ENCODE assay signal across 9 cellular contexts in genomic region chrX:104195489-104196084, GRCh38. TPM values are rescaled to one million over a fixed set of nuclear protein-coding genes. Genes with fewer than 3 reads are reported as not detected.
A peak's percentile ranks its signal among the peaks of the same experiment; 100 is the strongest.
DNase-seq lines count a peak whose midpoint lies in the region; ATAC-seq, FAIRE-seq and TF ChIP-seq lines count a peak whose summit lies in the region.
"Had no signal": no experiment of that assay in that cellular context is flagged by ENCODE, and none has a peak within 500 bp of the region (broad histone marks: within the 10 kb centered on the region; RNA-seq: fewer than 3 reads in every experiment).

No MANE protein-coding gene starts in this region.

- H3K9me3 ChIP-seq in GM12878 (replicated peaks; ENCODE audit: control insufficient read depth, insufficient read depth, low read length), result no peaks in the 10 kb centered on the region

- FAIRE-seq in GM12878 (lab: Jason Lieb, UNC) (no peak), GM19239 (lab: Jason Lieb, UNC) (no peak)

- ATAC-seq in GM19467 (IDR thresholded peaks at IDR 0.05; ENCODE audit: unreplicated experiment), result peak; percentile 63
- ATAC-seq in GM12878, result peak; percentile 79

- H3K4me3 Mint-ChIP-seq in activated T-helper 1 cell treated with anti-CD3 and anti-CD28 coated beads, Interleukin-12 subunit alpha, Interleukin-12 subunit beta, Interleukin-2, Interleukin-4 antibody, amounts not matched to agents 30 ng/mL and 10 ng/mL and 1 ng/mL, durations not matched to agents 14 hours and 24 hours and 36 hours, result no peak overlapping the region
- H3K4me3 Mint-ChIP-seq: CD8-positive, alpha-beta memory T cell had no signal

- 90% methylated on average over 1 of the region's 1 CpG for WGBS in GM12878 (ENCODE audit: insufficient coverage, insufficient replicate concordance, low lambda C conversion rate, missing lambda C conversion rate)

- H3K79me2 ChIP-seq in GM12878 (ENCODE audit: control insufficient read depth, insufficient read depth, low read length), result no peaks in the 10 kb centered on the region

- RAD21 ChIA-PET in GM12878 (lab: Charles Lee; ENCODE audit: unreplicated experiment), result interaction anchor here (1.0 to 1.5 kb wide), 7 partner anchors 9 to 995 kb away, joined by 3 to 5 read pairs (median 3); no protein-coding TSS in a partner anchor

- no peak for TF ChIP-seq POLR2A in GM12878 (IDR thresholded peaks at IDR 0.05; ENCODE audit: low read depth, low read length)

- H3K36me3 Mint-ChIP-seq in activated T-helper 1 cell treated with anti-CD3 and anti-CD28 coated beads, Interleukin-12 subunit alpha, Interleukin-12 subunit beta, Interleukin-2, Interleukin-4 antibody, amounts not matched to agents 30 ng/mL and 10 ng/mL and 1 ng/mL, durations not matched to agents 14 hours and 24 hours and 36 hours (ENCODE audit: low read depth), result peaks cover 2% of the 10 kb centered on the region

- peak; percentile 62 to 63 (median 62) for TF ChIP-seq CTCF in GM12878 (IDR thresholded peaks at IDR 0.05 in 2 of 3, conservative IDR thresholded peaks at IDR 0.05 in 1 of 3; ENCODE audit: control insufficient read depth in 2 of 3, extremely low read depth in 1 of 3, insufficient read depth in 1 of 3, low read depth in 3 of 3, low read length in 3 of 3)

- H2AFZ ChIP-seq in GM12878 (ENCODE audit: control insufficient read depth, low read depth, low read length), result no peak overlapping the region

- H3K36me3 ChIP-seq in GM12878 (ENCODE audit: control insufficient read depth in 2 of 2, insufficient read depth in 2 of 2, low read length in 1 of 2), result no peaks in the 10 kb centered on the region

- H3K4me3 ChIP-seq in GM12878, result no peak overlapping the region

- no peak overlapping the region for H3K9ac ChIP-seq in GM12878 (ENCODE audit: control insufficient read depth, insufficient read depth, low read length)

- H3K27ac Mint-ChIP-seq in activated T-helper 1 cell treated with anti-CD3 and anti-CD28 coated beads, Interleukin-12 subunit alpha, Interleukin-12 subunit beta, Interleukin-2, Interleukin-4 antibody, amounts not matched to agents 30 ng/mL and 10 ng/mL and 1 ng/mL, durations not matched to agents 14 hours and 24 hours and 36 hours, result no peak overlapping the region
- H3K27ac Mint-ChIP-seq: CD8-positive, alpha-beta memory T cell had no signal

- H3K4me1 Mint-ChIP-seq in activated T-helper 1 cell treated with anti-CD3 and anti-CD28 coated beads, Interleukin-12 subunit alpha, Interleukin-12 subunit beta, Interleukin-2, Interleukin-4 antibody, amounts not matched to agents 30 ng/mL and 10 ng/mL and 1 ng/mL, durations not matched to agents 14 hours and 24 hours and 36 hours (ENCODE audit: low read depth), result no peaks in the 10 kb centered on the region

- H3K27me3 ChIP-seq in GM12878 (replicated peaks in 1 of 2; ENCODE audit: control insufficient read depth in 2 of 2, insufficient read depth in 2 of 2, low read length in 1 of 2), result no peaks in the 10 kb centered on the region; a peak in 1 of 4 replicates

- BruUV-seq in GM12878 (replicated peaks; lab: Mats Ljungman, UMichigan), result no TSS peak

- in situ Hi-C loops in GM12878 (cut with MboI), result no loop called here

- H3K27ac ChIP-seq in GM12878 (ENCODE audit: control insufficient read depth, insufficient read depth), result no peak overlapping the region

- H4K20me1 ChIP-seq in GM12878 (ENCODE audit: control insufficient read depth, insufficient read depth), result no peaks in the 10 kb centered on the region

- POLR2A ChIA-PET in GM12878 (lab: Charles Lee), result no interaction called here

- peak; percentile 28 for DNase-seq in NCI-H1092 (lab: John Stamatoyannopoulos, UW)
- DNase-seq in NCI-H1092 treated with DMSO at 0.1 percent for 48 hours (lab: John Stamatoyannopoulos, UW), result no peak
- DNase-seq in LoVo (ENCODE audit: low spot score), result peak; percentile 16
- DNase-seq in GM12878 (ENCODE audit: low read depth, low spot score), result no peak
- peak; percentile 26 for DNase-seq in left kidney (ENCODE audit: low read depth, low spot score)
- DNase-seq in GM19239 (ENCODE audit: insufficient read length, low spot score), result no peak
- no peak for DNase-seq in activated T-helper 1 cell treated with anti-CD3 and anti-CD28 coated beads, Interleukin-12 subunit alpha, Interleukin-12 subunit beta, Interleukin-2, Interleukin-4 antibody, amounts not matched to agents 30 ng/mL and 10 ng/mL and 1 ng/mL, durations not matched to agents 14 hours and 24 hours and 36 hours (ENCODE audit: low spot score)

- peak; percentile 61 for TF ChIP-seq RAD21 in GM12878 (IDR thresholded peaks at IDR 0.05; ENCODE audit: insufficient read depth, low read depth, low read length)

- no peak for TF ChIP-seq EP300 in GM12878 (IDR thresholded peaks at IDR 0.05; ENCODE audit: borderline replicate concordance in 1 of 2, control insufficient read depth in 1 of 2, low read depth in 2 of 2, low read length in 2 of 2)

- H3K4me1 ChIP-seq in GM12878 (ENCODE audit: control insufficient read depth, insufficient read depth, low read length), result no peaks in the 10 kb centered on the region

- H3K4me2 ChIP-seq in GM12878 (ENCODE audit: control insufficient read depth, insufficient read depth), result no peak overlapping the region

- no peaks in the 10 kb centered on the region for H3K9me3 Mint-ChIP-seq in activated T-helper 1 cell treated with anti-CD3 and anti-CD28 coated beads, Interleukin-12 subunit alpha, Interleukin-12 subunit beta, Interleukin-2, Interleukin-4 antibody, amounts not matched to agents 30 ng/mL and 10 ng/mL and 1 ng/mL, durations not matched to agents 14 hours and 24 hours and 36 hours
- H3K9me3 Mint-ChIP-seq: CD8-positive, alpha-beta memory T cell had no signal

- intact Hi-C loops in GM12878 (cut with micrococcal nuclease; ENCODE audit: unreplicated experiment), result loop anchor here (1.0 to 5.0 kb wide), 3 partner anchors 76 to 727 kb away; no protein-coding TSS in a partner anchor
- intact Hi-C loops in activated T-helper 1 cell treated with anti-CD3 and anti-CD28 coated beads, Interleukin-12 subunit alpha, Interleukin-12 subunit beta, Interleukin-2, Interleukin-4 antibody, amounts not matched to agents 30 ng/mL and 10 ng/mL and 1 ng/mL, durations not matched to agents 14 hours and 24 hours and 36 hours (cut with micrococcal nuclease), result loop anchor here (1.0 to 2.0 kb wide), 2 partner anchors 76 to 147 kb away; no protein-coding TSS in a partner anchor

- H3K27me3 Mint-ChIP-seq in activated T-helper 1 cell treated with anti-CD3 and anti-CD28 coated beads, Interleukin-12 subunit alpha, Interleukin-12 subunit beta, Interleukin-2, Interleukin-4 antibody, amounts not matched to agents 30 ng/mL and 10 ng/mL and 1 ng/mL, durations not matched to agents 14 hours and 24 hours and 36 hours (ENCODE audit: insufficient read depth), result no peaks in the 10 kb centered on the region
- H3K27me3 Mint-ChIP-seq: CD8-positive, alpha-beta memory T cell had no signal

- CTCF ChIA-PET in GM12878 (lab: Yijun Ruan, JAX), result interaction anchor here (0.7 to 2.9 kb wide), 29 partner anchors 9 to 994 kb away, joined by 3 to 18 read pairs (median 4); partner anchors contain the start of gene FAM199X

- SMC1A ChIA-PET in GM12878 (lab: Charles Lee; ENCODE audit: uncharacterized antibody, unreplicated experiment), result interaction anchor here (1.0 to 1.8 kb wide), 6 partner anchors 8 to 994 kb away, joined by 3 to 10 read pairs (median 6); no protein-coding TSS in a partner anchor

RNA-seq across cellular contexts. Expression of gene FAM199X, which starts 29.3 kb away (rescaled TPM):
- total RNA-seq in GM12878 (2013; cell fraction: nucleolus; rRNA removed), result 30.2 and 30.8 TPM in 2 replicates
- total RNA-seq in GM12878 (2014; rRNA removed) (9.3 and 12.6 TPM in 2 replicates), GM12878 (2014; rRNA removed; fragmentation: Illumina TruSeq; extraction: Trizol) (9.1 and 9.4 TPM in 2 replicates), GM12878 (2021) (9.6 and 9.9 TPM in 2 replicates)
- polyA plus RNA-seq in GM12878 (2011; ENCODE audit: low read depth), result 2.8 TPM
- polyA plus RNA-seq in GM12878 (2011; rRNA removed) (8.9 and 14.8 TPM in 2 replicates), GM12878 (2014; fragmentation: Illumina TruSeq; extraction: Trizol) (8.6 and 10.4 TPM in 2 replicates), GM12878 (2014; fragmentation: Nextera tagmentation; extraction: Ambion mirVana) (1 to 10 TPM; 2.4 to 2.7 TPM), GM12878 (2014; rRNA removed) (5.9 and 7.3 TPM in 2 replicates), GM12878 (2016; fragmentation: Nextera tagmentation; extraction: Ambion mirVana) (10 to 100 TPM in 1 of 2 experiments, 1 to 10 TPM in 1; 9.7 to 10.9 TPM)
- 2.8 and 3.2 TPM in 2 replicates for polyA plus RNA-seq in GM12878 (2011; cell fraction: cytosol; rRNA removed)
- polyA plus RNA-seq in GM12878 (2011; cell fraction: nucleus; rRNA removed), result 6.5 and 6.8 TPM in 2 replicates
- 5.6 and 6.2 TPM in 2 replicates for polyA plus RNA-seq in GM12878 (2012)
- polyA minus RNA-seq in GM12878 (2011; rRNA and poly(A)+ RNA removed), result 6.3 and 6.6 TPM in 2 replicates
- 3.1 and 4.1 TPM in 2 replicates for polyA minus RNA-seq in GM12878 (2011; cell fraction: cytosol; rRNA and poly(A)+ RNA removed)
- polyA minus RNA-seq in GM12878 (2011; cell fraction: nucleus; rRNA and poly(A)+ RNA removed), result 3.9 and 5.0 TPM in 2 replicates
- 10.8 and 12.7 TPM in 2 replicates for total RNA-seq in activated T-helper 1 cell treated with anti-CD3 and anti-CD28 coated beads, Interleukin-12 subunit alpha, Interleukin-12 subunit beta, Interleukin-2, Interleukin-4 antibody, amounts not matched to agents 30 ng/mL and 10 ng/mL and 1 ng/mL, durations not matched to agents 14 hours and 24 hours and 36 hours

RNA-seq across cellular contexts. Expression of gene SLC25A53, which starts 38.8 kb away (rescaled TPM):
- total RNA-seq in GM12878 (2013; cell fraction: nucleolus; rRNA removed), result 21.5 and 32.1 TPM in 2 replicates
- 7.5 and 8.9 TPM in 2 replicates for total RNA-seq in GM12878 (2014; rRNA removed)
- total RNA-seq in GM12878 (2014; rRNA removed; fragmentation: Illumina TruSeq; extraction: Trizol), result 6.7 and 7.9 TPM in 2 replicates
- 5.5 and 5.6 TPM in 2 replicates for total RNA-seq in GM12878 (2021)
- 2.6 TPM for polyA plus RNA-seq in GM12878 (2011; ENCODE audit: low read depth)
- 11.4 and 13.9 TPM in 2 replicates for polyA plus RNA-seq in GM12878 (2011; rRNA removed)
- 9.5 and 11.6 TPM in 2 replicates for polyA plus RNA-seq in GM12878 (2011; cell fraction: cytosol; rRNA removed)
- polyA plus RNA-seq in GM12878 (2011; cell fraction: nucleus; rRNA removed), result 8.4 and 9.7 TPM in 2 replicates
- polyA plus RNA-seq in GM12878 (2012), result 4.2 and 5.5 TPM in 2 replicates
- polyA plus RNA-seq in GM12878 (2014; fragmentation: Illumina TruSeq; extraction: Trizol), result 9.4 and 10.1 TPM in 2 replicates
- 1 to 10 TPM; 4.1 to 5.0 TPM for polyA plus RNA-seq in GM12878 (2014; fragmentation: Nextera tagmentation; extraction: Ambion mirVana)
- 8.3 and 10.2 TPM in 2 replicates for polyA plus RNA-seq in GM12878 (2014; rRNA removed)
- 1 to 10 TPM; 6.6 to 7.3 TPM for polyA plus RNA-seq in GM12878 (2016; fragmentation: Nextera tagmentation; extraction: Ambion mirVana)
- 6.6 and 8.4 TPM in 2 replicates for polyA minus RNA-seq in GM12878 (2011; rRNA and poly(A)+ RNA removed)
- 2.7 and 6.0 TPM in 2 replicates for polyA minus RNA-seq in GM12878 (2011; cell fraction: cytosol; rRNA and poly(A)+ RNA removed)
- polyA minus RNA-seq in GM12878 (2011; cell fraction: nucleus; rRNA and poly(A)+ RNA removed), result 4.8 and 6.4 TPM in 2 replicates
- 4.3 and 4.4 TPM in 2 replicates for total RNA-seq in activated T-helper 1 cell treated with anti-CD3 and anti-CD28 coated beads, Interleukin-12 subunit alpha, Interleukin-12 subunit beta, Interleukin-2, Interleukin-4 antibody, amounts not matched to agents 30 ng/mL and 10 ng/mL and 1 ng/mL, durations not matched to agents 14 hours and 24 hours and 36 hours

RNA-seq across cellular contexts. Expression of gene ESX1, which starts 59.1 kb away (rescaled TPM):
- total RNA-seq in GM12878 (2013; cell fraction: nucleolus; rRNA removed), result not detected in 2 replicates
- total RNA-seq in GM12878 (2014; rRNA removed) (not detected in 2 replicates), GM12878 (2014; rRNA removed; fragmentation: Illumina TruSeq; extraction: Trizol) (not detected in 2 replicates), GM12878 (2021) (not detected in 2 replicates)
- polyA plus RNA-seq in GM12878 (2011; ENCODE audit: low read depth), result not detected
- polyA plus RNA-seq in GM12878 (2011; rRNA removed) (not detected in 2 replicates), GM12878 (2014; fragmentation: Illumina TruSeq; extraction: Trizol) (not detected in 2 replicates), GM12878 (2014; fragmentation: Nextera tagmentation; extraction: Ambion mirVana) (not detected), GM12878 (2014; rRNA removed) (not detected in 2 replicates), GM12878 (2016; fragmentation: Nextera tagmentation; extraction: Ambion mirVana) (not detected)
- polyA plus RNA-seq in GM12878 (2011; cell fraction: cytosol; rRNA removed), result not detected in 2 replicates
- not detected in 2 replicates for polyA plus RNA-seq in GM12878 (2011; cell fraction: nucleus; rRNA removed)
- polyA plus RNA-seq in GM12878 (2012), result not detected in 2 replicates
- polyA minus RNA-seq in GM12878 (2011; rRNA and poly(A)+ RNA removed), result not detected in 2 replicates
- not detected in 2 replicates for polyA minus RNA-seq in GM12878 (2011; cell fraction: cytosol; rRNA and poly(A)+ RNA removed)
- polyA minus RNA-seq in GM12878 (2011; cell fraction: nucleus; rRNA and poly(A)+ RNA removed), result not detected in 2 replicates
- not detected in 2 replicates for total RNA-seq in activated T-helper 1 cell treated with anti-CD3 and anti-CD28 coated beads, Interleukin-12 subunit alpha, Interleukin-12 subunit beta, Interleukin-2, Interleukin-4 antibody, amounts not matched to agents 30 ng/mL and 10 ng/mL and 1 ng/mL, durations not matched to agents 14 hours and 24 hours and 36 hours
- total RNA-seq: CD8-positive, alpha-beta memory T cell had no signal
- polyA plus RNA-seq: CD8-positive, alpha-beta memory T cell had no signal

Comparison
In these comparisons a context has a peak if more than half of its experiments do, and no peak if none do; other contexts are left out.
1. DNase-seq: peak in NCI-H1092 (single experiment), LoVo (single experiment) and left kidney (single experiment); none in NCI-H1092 treated with DMSO at 0.1 percent for 48 hours (single experiment), GM12878 (single experiment), GM19239 (single experiment) and activated T-helper 1 cell treated with anti-CD3 and anti-CD28 coated beads, Interleukin-12 subunit alpha, Interleukin-12 subunit beta, Interleukin-2, Interleukin-4 antibody, amounts not matched to agents 30 ng/mL and 10 ng/mL and 1 ng/mL, durations not matched to agents 14 hours and 24 hours and 36 hours (single experiment).